ENCODE assay signal across 1 cellular context in genomic region chr16:89293276-89294143, GRCh38.
TF ChIP-seq lines count a peak whose summit lies in the region.

No MANE protein-coding gene starts in this region.

TF ChIP-seq in H1, 55 proteins besides CTCF, POLR2A, EP300 and RAD21:
- TF ChIP-seq RBBP5 (IDR thresholded peaks at IDR 0.05; ENCODE audit: borderline replicate concordance, low read depth, low read length) (no peak), YY1 (IDR thresholded peaks at IDR 0.05; ENCODE audit: low read depth, low read length) (0 out of 2 replicates have a peak, but pooled peaks have one; percentile 24), TCF12 (IDR thresholded peaks at IDR 0.05; ENCODE audit: low read depth, low read length) (no peak), CBX8 (IDR thresholded peaks at IDR 0.05; ENCODE audit: borderline replicate concordance, low read depth, low read length) (no peak), SP4 (IDR thresholded peaks at IDR 0.05; ENCODE audit: low read length) (peak; percentile 91), SP1 (IDR thresholded peaks at IDR 0.05; ENCODE audit: low read depth, low read length) (peak; percentile 64; the same call in 1 of the 2 replicates), SIN3A (conservative IDR thresholded peaks at IDR 0.05 in 1 of 2, IDR thresholded peaks at IDR 0.05 in 1 of 2; ENCODE audit: low read depth in 1 of 2, low read length in 2 of 2) (peak in 1 of 2 experiments; percentile 83; a peak in 1 of 4 replicates)
